13 cellular contexts compared by ENCODE assay signal in genomic region chrX:7214251-7214650, GRCh38.
"Had no signal": no experiment of that assay in that cellular context is flagged by ENCODE, and none has a peak within 500 bp of the region (broad histone marks: within the 10 kb centered on the region; RNA-seq: fewer than 3 reads in every experiment).

No MANE protein-coding gene starts in this region.

- H3K27me3 ChIP-seq: adrenal gland, cardiac muscle cell, left lung, pancreas had no signal

- H3K4me1 ChIP-seq: adrenal gland, left lung, pancreas had no signal

- H3K4me3 ChIP-seq: adrenal gland, cardiac muscle cell, left lung, pancreas, thoracic aorta had no signal

- ATAC-seq: left lung; pancreas; stimulated activated effector memory CD8-positive, alpha-beta T cell treated with anti-CD3 and anti-CD28 coated beads, Interleukin-12 subunit alpha, Interleukin-12 subunit beta, amount 100 ng/mL, for 72 hours; WTC11 had no signal

- H3K36me3 ChIP-seq: adrenal gland, cardiac muscle cell, left lung, pancreas, thoracic aorta had no signal

- H3K9me3 ChIP-seq: adrenal gland, left lung, pancreas, thoracic aorta had no signal

- DNase-seq: activated CD4-positive, alpha-beta memory T cell treated with anti-CD3 and anti-CD28 coated beads, Interleukin-2, amount 10 ng/mL, durations not matched to agents 7 days and 5 days; activated CD4-positive, alpha-beta T cell treated with anti-CD3 and anti-CD28 coated beads for 4 hours; activated effector memory CD4-positive, alpha-beta T cell treated with Interleukin-2 at 50 U/mL for 16 hours; activated T-cell treated with anti-CD3 and anti-CD28 coated beads, Interleukin-2, amount 50 U/mL, for 24 hours; adrenal gland; islet precursor cell; left lung; naive B cell; pancreas had no signal

- H3K27ac ChIP-seq: adrenal gland, cardiac muscle cell, left lung, pancreas, thoracic aorta had no signal
